12 cellular contexts compared by ENCODE assay signal in the genomic region with DNA sequence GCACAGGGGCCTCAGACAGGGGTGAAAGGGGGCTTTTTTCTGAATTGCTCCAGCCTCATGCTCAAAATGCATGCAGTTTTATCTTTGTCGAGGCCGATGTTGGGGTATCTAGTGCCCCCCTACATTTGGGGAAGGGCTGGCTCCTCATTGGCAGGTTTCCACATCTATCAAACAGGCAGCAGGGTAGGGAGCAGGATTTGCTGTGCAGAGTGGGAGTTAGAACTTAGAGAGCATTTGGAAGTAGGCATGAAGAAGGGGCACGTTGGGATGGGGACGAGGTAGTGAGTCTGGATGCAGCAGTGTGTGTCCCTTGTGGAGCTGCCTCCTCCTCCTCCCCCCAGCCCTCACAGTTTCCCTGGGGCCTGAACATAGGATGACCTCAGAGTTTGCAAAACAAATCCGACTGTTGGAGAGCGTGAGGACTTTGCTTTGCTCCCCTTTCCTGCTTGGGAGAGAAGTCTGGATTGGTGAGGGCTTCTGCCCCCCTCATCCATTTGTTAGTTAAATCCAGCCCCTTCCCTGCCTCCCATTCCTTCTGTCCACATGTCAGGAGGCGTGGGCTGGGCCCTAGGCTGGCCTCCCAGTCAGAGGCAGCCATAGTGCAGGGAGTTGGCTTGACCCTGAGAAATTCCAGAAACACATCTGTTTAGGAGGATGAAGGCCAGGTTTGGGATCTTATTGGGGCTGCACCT. TPM values are rescaled to one million over a fixed set of nuclear protein-coding genes. Genes with fewer than 3 reads are reported as not detected.
DNase-seq lines count a peak whose midpoint lies in the region; ATAC-seq, FAIRE-seq and TF ChIP-seq lines count a peak whose summit lies in the region.
"Had no signal": no experiment of that assay in that cellular context is flagged by ENCODE, and none has a peak within 500 bp of the region (broad histone marks: within the 10 kb centered on the region; RNA-seq: fewer than 3 reads in every experiment).

No MANE protein-coding gene starts in this region.

- H4K20me1 ChIP-seq in IMR-90 (ENCODE audit: insufficient read depth, low read length), result no peaks in the 10 kb centered on the region

- no peak overlapping the region for H3K14ac ChIP-seq in IMR-90 (replicated peaks; ENCODE audit: low read depth, low read length)

- no peak overlapping the region for H2AK9ac ChIP-seq in IMR-90 (replicated peaks; ENCODE audit: low read depth, low read length, poor library complexity)

- H2BK5ac ChIP-seq in IMR-90 (ENCODE audit: low read depth, low read length, poor library complexity, severe bottlenecking), result no peak overlapping the region

- 0 out of 2 replicates have a peak, but pooled peaks cover 3% of the 10 kb centered on the region for H3K9me1 ChIP-seq in IMR-90 (ENCODE audit: insufficient read depth, low read length)

- H3K4me3 ChIP-seq in IMR-90 (ENCODE audit: insufficient read depth, low read depth, low read length), result no peak overlapping the region
- no peak overlapping the region for H3K4me3 ChIP-seq in adipocyte (ENCODE audit: low read length)
- H3K4me3 ChIP-seq in iPS-20b (ENCODE audit: low read length), result peak overlapping the region; percentile 49
- no peak overlapping the region for H3K4me3 ChIP-seq in small intestine (ENCODE audit: low read depth in 1 of 2, low read length in 2 of 2)

- H3K36me3 ChIP-seq in IMR-90 (ENCODE audit: control insufficient read depth, insufficient read depth, low read length) (no peaks in the 10 kb centered on the region), adipocyte (ENCODE audit: control insufficient read depth, insufficient read depth, low read length, severe bottlenecking) (no peaks in the 10 kb centered on the region), iPS-20b (ENCODE audit: insufficient read depth, low read depth, low read length) (no peaks in the 10 kb centered on the region), small intestine (ENCODE audit: control insufficient read depth in 2 of 2, insufficient read depth in 2 of 2, low read length in 2 of 2) (no peaks in the 10 kb centered on the region)

- H3K9me3 ChIP-seq in IMR-90 (ENCODE audit: control insufficient read depth, insufficient read depth, low read length) (no peaks in the 10 kb centered on the region), adipocyte (ENCODE audit: control insufficient read depth, low read length) (no peaks in the 10 kb centered on the region), iPS-20b (ENCODE audit: insufficient read depth, low read depth, low read length) (no peaks in the 10 kb centered on the region), small intestine (ENCODE audit: control insufficient read depth, low read depth) (no peaks in the 10 kb centered on the region)

- DNase-seq in IMR-90, result peak; percentile 35
- DNase-seq in adipocyte (ENCODE audit: low read depth), result peak; percentile 18
- peak; percentile 84 for DNase-seq in small intestine
- DNase-seq in GM12892 (ENCODE audit: insufficient read length), result no peak
- no peak for DNase-seq in activated T-cell treated with anti-CD3 and anti-CD28 coated beads, Interleukin-2, amount 50 U/mL, for 48 hours
- DNase-seq: activated CD4-positive, CD25-positive, alpha-beta regulatory T cell; NCI-H187 treated with DMSO at 0.1 percent for 48 hours had no signal

- no peak overlapping the region for H3K18ac ChIP-seq in IMR-90 (ENCODE audit: low read depth, low read length)

- H3K56ac ChIP-seq in IMR-90 (ENCODE audit: extremely low read depth, insufficient read depth, low read length), result no peak overlapping the region

- H3K27ac ChIP-seq in IMR-90 (ENCODE audit: insufficient read depth, low read length) (no peak overlapping the region), iPS-20b (ENCODE audit: low read length) (no peak overlapping the region), small intestine (ENCODE audit: low read depth in 1 of 2, low read length in 1 of 2) (peak overlapping the region; percentile 86 to 99)

- in situ Hi-C loops in IMR-90 (cut with MboI; ENCODE audit: low sequenced_read_pairs), result no loop called here

- dilution Hi-C loops in IMR-90 (cut with HindIII; ENCODE audit: low sequenced_read_pairs, unreplicated experiment), result no loop called here

- no peaks in the 10 kb centered on the region for H3K79me1 ChIP-seq in IMR-90 (ENCODE audit: low read depth in 1 of 2, low read length in 2 of 2)

- no peak overlapping the region for H3K4me2 ChIP-seq in IMR-90 (ENCODE audit: low read depth, low read length)

- CTCF ChIA-PET in IMR-90 (lab: Yijun Ruan, JAX), result no interaction called here

- H4K91ac ChIP-seq in IMR-90 (ENCODE audit: insufficient read depth, low read depth, low read length), result no peak overlapping the region

- no peak overlapping the region for H2BK15ac ChIP-seq in IMR-90 (ENCODE audit: low read depth, low read length)

- peak overlapping the region; percentile 56 for H2AFZ ChIP-seq in IMR-90 (replicated peaks; ENCODE audit: low read length, poor library complexity)

- H2AK5ac ChIP-seq in IMR-90 (ENCODE audit: low read depth, low read length), result no peak overlapping the region

- TF ChIP-seq RAD21 in IMR-90 (IDR thresholded peaks at IDR 0.05; ENCODE audit: low read length), result no peak

- no peak for FAIRE-seq in small intestine (lab: Jason Lieb, UNC)
- no peak for FAIRE-seq in GM12892 (lab: Jason Lieb, UNC)
- FAIRE-seq: astrocyte, GM18507, keratinocyte had no signal

- WGBS in IMR-90 (ENCODE audit: extremely low coverage in 2 of 2, insufficient read length in 1 of 2), 2 experiments, result no CpG with 5 or more reads among the region's 7 CpGs
- WGBS in small intestine, 3 donors, result 12 to 35% (median 27%) methylated on average over 7 of the region's 7 CpGs

- POLR2A ChIA-PET in IMR-90 (lab: Charles Lee; ENCODE audit: unreplicated experiment), result no interaction called here

- ATAC-seq in IMR-90 (ENCODE audit: low read depth), result peak; percentile 80
- no peak for ATAC-seq in GM21526 (IDR thresholded peaks at IDR 0.05; ENCODE audit: low FRiP score, unreplicated experiment)

- TF ChIP-seq CTCF in IMR-90 (conservative IDR thresholded peaks at IDR 0.05; ENCODE audit: low read depth, low read length), result no peak

- BruUV-seq in IMR-90 (replicated peaks; lab: Mats Ljungman, UMichigan), result no TSS peak

- no peak overlapping the region for H3K4ac ChIP-seq in IMR-90 (ENCODE audit: low read depth, low read length)

- H3K9ac ChIP-seq in IMR-90 (ENCODE audit: low read depth, low read length), result no peak overlapping the region
- H3K9ac ChIP-seq in adipocyte (ENCODE audit: low read length), result no peak overlapping the region
- H3K9ac ChIP-seq in iPS-20b (ENCODE audit: low read depth, low read length), result peak overlapping the region; percentile 64; the same call in 1 of the 2 replicates

- no peak overlapping the region for H4K5ac ChIP-seq in IMR-90 (ENCODE audit: low read depth, low read length)

- peaks cover 18% of the 10 kb centered on the region for H3K27me3 ChIP-seq in IMR-90 (ENCODE audit: control insufficient read depth, insufficient read depth, low read length)
- H3K27me3 ChIP-seq in adipocyte (replicated peaks; ENCODE audit: control insufficient read depth, insufficient read depth, low read length), result peaks cover 7% of the 10 kb centered on the region
- no peaks in the 10 kb centered on the region for H3K27me3 ChIP-seq in iPS-20b (ENCODE audit: insufficient read depth, low read length)
- H3K27me3 ChIP-seq in small intestine (ENCODE audit: control insufficient read depth in 2 of 2, insufficient read depth in 2 of 2, low read length in 2 of 2), result no peaks in the 10 kb centered on the region

- TF ChIP-seq POLR2A in IMR-90 (IDR thresholded peaks at IDR 0.05; ENCODE audit: low read depth, low read length) (no peak), GM12892 (IDR thresholded peaks at IDR 0.05; ENCODE audit: low read depth, low read length) (no peak)

- H2BK120ac ChIP-seq in IMR-90 (ENCODE audit: low read depth, low read length), result no peak overlapping the region

- no peak overlapping the region for H2BK20ac ChIP-seq in IMR-90 (ENCODE audit: low read depth, low read length)

- intact Hi-C loops in IMR-90 (cut with micrococcal nuclease), result no loop called here

- H3K23ac ChIP-seq in IMR-90 (ENCODE audit: low read depth, low read length), result no peak overlapping the region

- H3K4me1 ChIP-seq in IMR-90 (ENCODE audit: control insufficient read depth, insufficient read depth, low read length), result peaks cover 3% of the 10 kb centered on the region; the same call in 1 of the 2 replicates
- peaks cover 6% of the 10 kb centered on the region for H3K4me1 ChIP-seq in adipocyte (ENCODE audit: control insufficient read depth, insufficient read depth, low read length)
- H3K4me1 ChIP-seq in iPS-20b (ENCODE audit: insufficient read depth, low read length), result peaks cover 23% of the 10 kb centered on the region
- H3K4me1 ChIP-seq in small intestine (ENCODE audit: control insufficient read depth in 2 of 2, insufficient read depth in 1 of 2, low read depth in 1 of 2, low read length in 1 of 2), result peaks cover 3 to 10% of the 10 kb centered on the region in 2 donors

- no peak overlapping the region for H4K8ac ChIP-seq in IMR-90 (ENCODE audit: low read depth in 2 of 2, low read length in 2 of 2)

TF ChIP-seq in IMR-90, 13 proteins besides CTCF, POLR2A, EP300 and RAD21:
- no peak for TF ChIP-seq RFX5 (IDR thresholded peaks at IDR 0.05; ENCODE audit: low read depth, low read length)
TF ChIP-seq in IMR-90: peak in this region for 0.

RNA-seq across cellular contexts. Expression of a gene that starts 36.9 kb away (rescaled TPM):
- total RNA-seq in IMR-90 (2012; rRNA removed), result not detected in 2 replicates
- polyA plus RNA-seq in IMR-90 (2012; rRNA removed) (0.02 TPM in 1 of 2 replicates, not detected in the other), small intestine (under 1 TPM in 2 of 3 donors, not detected in 1; 0.22 to 0.37 TPM)
- polyA plus RNA-seq in IMR-90 (2012; cell fraction: cytosol; rRNA removed), result not detected in 2 replicates
- not detected in 2 replicates for polyA plus RNA-seq in IMR-90 (2012; cell fraction: nucleus; rRNA removed; ENCODE audit: low replicate concordance)
- polyA plus RNA-seq in GM12892 (2012; ENCODE audit: missing spikeins), result 0.15 TPM
- total RNA-seq: astrocyte had no signal
- polyA plus RNA-seq: keratinocyte had no signal

RNA-seq across cellular contexts. Expression of a gene that starts 58.7 kb away (rescaled TPM):
- 18.1 and 19.7 TPM in 2 replicates for total RNA-seq in IMR-90 (2012; rRNA removed)
- 30.7 and 38.6 TPM in 2 replicates for polyA plus RNA-seq in IMR-90 (2012; rRNA removed)
- polyA plus RNA-seq in IMR-90 (2012; cell fraction: cytosol; rRNA removed), result 17.7 and 30.7 TPM in 2 replicates
- polyA plus RNA-seq in IMR-90 (2012; cell fraction: nucleus; rRNA removed; ENCODE audit: low replicate concordance), result 37.8 and 46.1 TPM in 2 replicates
- 10 to 100 TPM; 17.4 to 23.0 (median 22.2) TPM for polyA plus RNA-seq in small intestine
- 12.4 TPM for polyA plus RNA-seq in GM12892 (2012; ENCODE audit: missing spikeins)

Comparison
In these comparisons a context has a peak if more than half of its experiments do, and no peak if none do; other contexts are left out.
1. DNase-seq: peak in IMR-90 (single experiment), adipocyte (single experiment) and small intestine (single experiment); none in GM12892 (single experiment) and activated T-cell treated with anti-CD3 and anti-CD28 coated beads, Interleukin-2, amount 50 U/mL, for 48 hours (0 of 2).
2. H3K27ac ChIP-seq: peak in small intestine (2 of 2); none in IMR-90 (single experiment) and iPS-20b (single experiment).